ENCODE assay signal across 1 cellular context in genomic region chr11:65944767-65945166, GRCh38.
TF ChIP-seq lines count a peak whose summit lies in the region.

No MANE protein-coding gene starts in this region.

TF ChIP-seq in WTC11, 78 proteins besides CTCF, POLR2A, EP300 and RAD21 (continued from another document):
- TF ChIP-seq MLX (CRISPR knock-in tag; IDR thresholded peaks at IDR 0.05) (no peak), ATF6 (CRISPR knock-in tag; IDR thresholded peaks at IDR 0.05) (no peak), IRF1 (CRISPR knock-in tag; IDR thresholded peaks at IDR 0.05) (no peak), USF2 (CRISPR knock-in tag; IDR thresholded peaks at IDR 0.05) (no peak), JUN (CRISPR knock-in tag; IDR thresholded peaks at IDR 0.05) (no peak), HMGA2 (CRISPR knock-in tag; IDR thresholded peaks at IDR 0.05) (no peak), ZNF138 (CRISPR knock-in tag; conservative IDR thresholded peaks at IDR 0.05) (no peak), PREB (CRISPR knock-in tag; IDR thresholded peaks at IDR 0.05; ENCODE audit: borderline replicate concordance) (no peak), GTF2I (CRISPR knock-in tag; conservative IDR thresholded peaks at IDR 0.05) (no peak), FOXP1 (CRISPR knock-in tag; IDR thresholded peaks at IDR 0.05; ENCODE audit: borderline replicate concordance) (no peak)
